ENCODE assay signal across 8 cellular contexts in the genomic region with DNA sequence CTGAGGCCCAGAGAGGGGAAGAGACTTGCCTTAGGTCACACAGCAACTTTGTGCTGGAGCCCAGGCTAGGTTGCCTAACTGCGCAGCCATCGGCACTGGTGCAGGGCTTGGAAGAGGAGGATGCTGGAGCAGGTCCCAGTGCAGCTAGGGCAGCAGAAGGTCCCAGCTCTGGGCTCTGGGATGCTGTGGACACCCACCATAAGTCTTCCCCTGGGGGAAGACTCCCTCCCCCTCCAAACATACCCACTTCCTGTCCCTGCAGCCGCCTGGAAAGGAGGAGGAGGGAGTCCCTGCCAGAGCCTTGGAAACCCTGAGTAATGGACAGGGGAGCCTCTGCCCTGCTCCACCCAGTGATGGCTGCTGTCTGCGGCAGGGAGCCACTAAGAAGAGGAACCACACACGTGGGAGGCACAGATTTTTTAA.
DNase-seq lines count a peak whose midpoint lies in the region; ATAC-seq and TF ChIP-seq lines count a peak whose summit lies in the region.

No MANE protein-coding gene starts in this region.

- H3K4me3 Mint-ChIP-seq in activated CD8-positive, alpha-beta T cell treated with anti-CD3 and anti-CD28 coated beads for 36 hours: peak overlapping the region; percentile 9
- H3K4me3 Mint-ChIP-seq in activated CD8-positive, alpha-beta T cell treated with anti-CD3 and anti-CD28 coated beads, Interleukin-2, amount 10 ng/mL, durations not matched to agents 7 days and 5 days: no peak overlapping the region
- H3K4me3 Mint-ChIP-seq in activated T-cell treated with anti-CD3 and anti-CD28 coated beads, Interleukin-2, amount 50 U/mL, for 72 hours: peak overlapping the region; percentile 74 to 78
- peak overlapping the region; percentile 53 for H3K4me3 Mint-ChIP-seq in stimulated activated naive CD8-positive, alpha-beta T cell treated with anti-CD3 and anti-CD28 coated beads, Interleukin-15, Interleukin-2, amounts not matched to agents 100 ng/mL and 50 ng/mL, for 24 hours

- H3K27ac Mint-ChIP-seq in activated CD8-positive, alpha-beta T cell treated with anti-CD3 and anti-CD28 coated beads for 36 hours: no peak overlapping the region
- H3K27ac Mint-ChIP-seq in activated CD8-positive, alpha-beta T cell treated with anti-CD3 and anti-CD28 coated beads, Interleukin-2, amount 10 ng/mL, durations not matched to agents 7 days and 5 days: no peak overlapping the region
- H3K27ac Mint-ChIP-seq in activated T-cell treated with anti-CD3 and anti-CD28 coated beads, Interleukin-2, amount 50 U/mL, for 72 hours: no peak overlapping the region
- no peak overlapping the region for H3K27ac Mint-ChIP-seq in stimulated activated naive CD8-positive, alpha-beta T cell treated with anti-CD3 and anti-CD28 coated beads, Interleukin-15, Interleukin-2, amounts not matched to agents 100 ng/mL and 50 ng/mL, for 24 hours

- H3K9me3 Mint-ChIP-seq in activated CD8-positive, alpha-beta T cell treated with anti-CD3 and anti-CD28 coated beads for 36 hours: no peaks in the 10 kb centered on the region
- no peaks in the 10 kb centered on the region for H3K9me3 Mint-ChIP-seq in activated CD8-positive, alpha-beta T cell treated with anti-CD3 and anti-CD28 coated beads, Interleukin-2, amount 10 ng/mL, durations not matched to agents 7 days and 5 days (ENCODE audit: insufficient read depth)
- no peaks in the 10 kb centered on the region for H3K9me3 Mint-ChIP-seq in activated T-cell treated with anti-CD3 and anti-CD28 coated beads, Interleukin-2, amount 50 U/mL, for 72 hours
- H3K9me3 Mint-ChIP-seq in stimulated activated naive CD8-positive, alpha-beta T cell treated with anti-CD3 and anti-CD28 coated beads, Interleukin-15, Interleukin-2, amounts not matched to agents 100 ng/mL and 50 ng/mL, for 24 hours: no peaks in the 10 kb centered on the region

- in situ Hi-C loops in ACHN (cut with HindIII; ENCODE audit: low pct_ligation_motif_present, low pct_unique_long_range_greater_than_20kb, low sequenced_read_pairs): no loop called here

- intact Hi-C loops in activated CD8-positive, alpha-beta T cell treated with anti-CD3 and anti-CD28 coated beads for 36 hours (cut with micrococcal nuclease): loop anchor here (5.0 to 10.0 kb wide), 2 partner anchors 57 to 116 kb away; partner anchors contain the start of gene FOXP4

- peaks cover 14% of the 10 kb centered on the region for H3K4me1 Mint-ChIP-seq in activated CD8-positive, alpha-beta T cell treated with anti-CD3 and anti-CD28 coated beads for 36 hours (ENCODE audit: low read depth)
- peaks cover 11% of the 10 kb centered on the region for H3K4me1 Mint-ChIP-seq in activated CD8-positive, alpha-beta T cell treated with anti-CD3 and anti-CD28 coated beads, Interleukin-2, amount 10 ng/mL, durations not matched to agents 7 days and 5 days (ENCODE audit: low read depth)
- H3K4me1 Mint-ChIP-seq in activated T-cell treated with anti-CD3 and anti-CD28 coated beads, Interleukin-2, amount 50 U/mL, for 72 hours (ENCODE audit: low read depth): peaks cover 18% of the 10 kb centered on the region
- peaks cover 20% of the 10 kb centered on the region for H3K4me1 Mint-ChIP-seq in stimulated activated naive CD8-positive, alpha-beta T cell treated with anti-CD3 and anti-CD28 coated beads, Interleukin-15, Interleukin-2, amounts not matched to agents 100 ng/mL and 50 ng/mL, for 24 hours (ENCODE audit: low read depth)

- POLR2A ChIA-PET in activated CD8-positive, alpha-beta T cell treated with anti-CD3 and anti-CD28 coated beads for 36 hours (lab: Charles Lee): interaction anchor here (2.5 kb wide), 1 partner anchor 10 kb away, joined by 7 read pairs; no protein-coding TSS in a partner anchor
- POLR2A ChIA-PET in activated CD8-positive, alpha-beta T cell treated with anti-CD3 and anti-CD28 coated beads, Interleukin-2, amount 10 ng/mL, durations not matched to agents 7 days and 5 days (lab: Charles Lee): no interaction called here

- H3K36me3 Mint-ChIP-seq in activated CD8-positive, alpha-beta T cell treated with anti-CD3 and anti-CD28 coated beads for 36 hours (ENCODE audit: low read depth): no peaks in the 10 kb centered on the region
- no peaks in the 10 kb centered on the region for H3K36me3 Mint-ChIP-seq in activated CD8-positive, alpha-beta T cell treated with anti-CD3 and anti-CD28 coated beads, Interleukin-2, amount 10 ng/mL, durations not matched to agents 7 days and 5 days (ENCODE audit: low read depth)
- H3K36me3 Mint-ChIP-seq in activated T-cell treated with anti-CD3 and anti-CD28 coated beads, Interleukin-2, amount 50 U/mL, for 72 hours (ENCODE audit: insufficient read depth in 2 of 2): no peaks in the 10 kb centered on the region
- no peaks in the 10 kb centered on the region for H3K36me3 Mint-ChIP-seq in stimulated activated naive CD8-positive, alpha-beta T cell treated with anti-CD3 and anti-CD28 coated beads, Interleukin-15, Interleukin-2, amounts not matched to agents 100 ng/mL and 50 ng/mL, for 24 hours (ENCODE audit: low read depth)

- peak; percentile 80 for ATAC-seq in activated CD8-positive, alpha-beta T cell treated with anti-CD3 and anti-CD28 coated beads for 36 hours
- ATAC-seq in activated CD8-positive, alpha-beta T cell treated with anti-CD3 and anti-CD28 coated beads, Interleukin-2, amount 10 ng/mL, durations not matched to agents 7 days and 5 days: no peak
- peak; percentile 71 to 74 for ATAC-seq in activated T-cell treated with anti-CD3 and anti-CD28 coated beads, Interleukin-2, amount 50 U/mL, for 72 hours (replicated peaks in 1 of 2)

- DNase-seq in activated CD8-positive, alpha-beta T cell treated with anti-CD3 and anti-CD28 coated beads for 36 hours: peak; percentile 81
- no peak for DNase-seq in activated CD8-positive, alpha-beta T cell treated with anti-CD3 and anti-CD28 coated beads, Interleukin-2, amount 10 ng/mL, durations not matched to agents 7 days and 5 days
- peak; percentile 56 to 64 for DNase-seq in activated T-cell treated with anti-CD3 and anti-CD28 coated beads, Interleukin-2, amount 50 U/mL, for 72 hours
- DNase-seq in iris pigment epithelial cell (ENCODE audit: low read depth) (peak; percentile 53), NCI-H510A (lab: John Stamatoyannopoulos, UW) (no peak), ACHN (no peak), middle frontal gyrus (ENCODE audit: extremely low spot score, low spot score) (no peak)

- peaks cover 19% of the 10 kb centered on the region for H3K27me3 Mint-ChIP-seq in activated CD8-positive, alpha-beta T cell treated with anti-CD3 and anti-CD28 coated beads for 36 hours
- peaks cover 34% of the 10 kb centered on the region for H3K27me3 Mint-ChIP-seq in activated CD8-positive, alpha-beta T cell treated with anti-CD3 and anti-CD28 coated beads, Interleukin-2, amount 10 ng/mL, durations not matched to agents 7 days and 5 days (ENCODE audit: low read depth)
- peaks cover 29% of the 10 kb centered on the region for H3K27me3 Mint-ChIP-seq in activated T-cell treated with anti-CD3 and anti-CD28 coated beads, Interleukin-2, amount 50 U/mL, for 72 hours (ENCODE audit: low read depth)
- H3K27me3 Mint-ChIP-seq in stimulated activated naive CD8-positive, alpha-beta T cell treated with anti-CD3 and anti-CD28 coated beads, Interleukin-15, Interleukin-2, amounts not matched to agents 100 ng/mL and 50 ng/mL, for 24 hours: peaks cover 28% of the 10 kb centered on the region

- TF ChIP-seq CTCF in activated CD8-positive, alpha-beta T cell treated with anti-CD3 and anti-CD28 coated beads for 36 hours (IDR thresholded peaks at IDR 0.05): no peak

- CTCF ChIA-PET in activated CD8-positive, alpha-beta T cell treated with anti-CD3 and anti-CD28 coated beads for 36 hours (lab: Charles Lee): interaction anchor here (1.0 to 1.4 kb wide), 2 partner anchors 13 to 120 kb away, joined by 3 read pairs; no protein-coding TSS in a partner anchor
- CTCF ChIA-PET in activated CD8-positive, alpha-beta T cell treated with anti-CD3 and anti-CD28 coated beads, Interleukin-2, amount 10 ng/mL, durations not matched to agents 7 days and 5 days (lab: Charles Lee): interaction anchor here (1.4 kb wide), 1 partner anchor 115 kb away, joined by 3 read pairs; no protein-coding TSS in a partner anchor

Comparison
In these comparisons a context has a peak if more than half of its experiments do, and no peak if none do; other contexts are left out.
1. DNase-seq: peak in activated CD8-positive, alpha-beta T cell treated with anti-CD3 and anti-CD28 coated beads for 36 hours (single experiment), activated T-cell treated with anti-CD3 and anti-CD28 coated beads, Interleukin-2, amount 50 U/mL, for 72 hours (2 of 2) and iris pigment epithelial cell (single experiment); none in activated CD8-positive, alpha-beta T cell treated with anti-CD3 and anti-CD28 coated beads, Interleukin-2, amount 10 ng/mL, durations not matched to agents 7 days and 5 days (single experiment), NCI-H510A (single experiment), ACHN (single experiment) and middle frontal gyrus (single experiment).